Comparison of ENCODE assay signal across 1 cellular context in genomic region chr18:35158728-35159443, GRCh38.
TF ChIP-seq lines count a peak whose summit lies in the region.

No MANE protein-coding gene starts in this region.

TF ChIP-seq in GM23338, 12 proteins besides CTCF, POLR2A, EP300 and RAD21 (continued from another document):
- TF ChIP-seq ZNF462 (CRISPR knock-in tag; IDR thresholded peaks at IDR 0.05) (no peak), ZNF114 (CRISPR knock-in tag; IDR thresholded peaks at IDR 0.05) (no peak)
TF ChIP-seq in GM23338: peak in this region for 0.
